8 cellular contexts compared by ENCODE assay signal in genomic region chr10:102782698-102783540, GRCh38. TPM values are rescaled to one million over a fixed set of nuclear protein-coding genes. Genes with fewer than 3 reads are reported as not detected.
DNase-seq lines count a peak whose midpoint lies in the region; ATAC-seq and TF ChIP-seq lines count a peak whose summit lies in the region.

No MANE protein-coding gene starts in this region.

- H3K27me3 Mint-ChIP-seq in CD14-positive monocyte (ENCODE audit: low read depth in 3 of 3) = peaks cover 0 to 1% (median 0%) of the 10 kb centered on the region in 3 donors
- no peaks in the 10 kb centered on the region for H3K27me3 Mint-ChIP-seq in activated T-helper 2 cell treated with anti-CD3 and anti-CD28 coated beads, Interferon-gamma antibody, Interleukin-2, Interleukin-4, amounts not matched to agents 10 μg/mL and 5 μg/mL and 100 μg/mL, durations not matched to agents 14 hours and 24 hours and 36 hours (ENCODE audit: low read depth)
- H3K27me3 Mint-ChIP-seq in activated naive CD4-positive, alpha-beta T cell treated with anti-CD3 and anti-CD28 coated beads, Interleukin-2, amount 10 ng/mL, durations not matched to agents 7 days and 5 days = no peaks in the 10 kb centered on the region

- H3K27ac Mint-ChIP-seq in CD14-positive monocyte = peak overlapping the region; percentile 85 to 95 (median 89)
- H3K27ac Mint-ChIP-seq in activated T-helper 2 cell treated with anti-CD3 and anti-CD28 coated beads, Interferon-gamma antibody, Interleukin-2, Interleukin-4, amounts not matched to agents 10 μg/mL and 5 μg/mL and 100 μg/mL, durations not matched to agents 14 hours and 24 hours and 36 hours = peak overlapping the region; percentile 12
- no peak overlapping the region for H3K27ac Mint-ChIP-seq in activated naive CD4-positive, alpha-beta T cell treated with anti-CD3 and anti-CD28 coated beads, Interleukin-2, amount 10 ng/mL, durations not matched to agents 7 days and 5 days

- intact Hi-C loops in CD14-positive monocyte (cut with micrococcal nuclease) (no loop called here), Right ventricle myocardium superior (cut with DNase I) (no loop called here), posterior vena cava (cut with DNase I) (no loop called here)
- intact Hi-C loops in activated T-helper 2 cell treated with anti-CD3 and anti-CD28 coated beads, Interferon-gamma antibody, Interleukin-2, Interleukin-4, amounts not matched to agents 10 μg/mL and 5 μg/mL and 100 μg/mL, durations not matched to agents 14 hours and 24 hours and 36 hours (cut with micrococcal nuclease) = no loop called here

- DNase-seq in CD14-positive monocyte (ENCODE audit: low spot score) (no peak), Right ventricle myocardium superior (peak; percentile 78), posterior vena cava (ENCODE audit: low spot score) (peak; percentile 94), NK-92 (lab: John Stamatoyannopoulos, UW; ENCODE audit: unreplicated experiment) (no peak)
- no peak for DNase-seq in activated T-helper 2 cell treated with anti-CD3 and anti-CD28 coated beads, Interferon-gamma antibody, Interleukin-2, Interleukin-4, amounts not matched to agents 10 μg/mL and 5 μg/mL and 100 μg/mL, durations not matched to agents 14 hours and 24 hours and 36 hours (ENCODE audit: low spot score)
- DNase-seq in activated naive CD4-positive, alpha-beta T cell treated with anti-CD3 and anti-CD28 coated beads, Interleukin-2, amount 10 ng/mL, durations not matched to agents 7 days and 5 days = no peak

- CTCF ChIA-PET in activated naive CD4-positive, alpha-beta T cell treated with anti-CD3 and anti-CD28 coated beads, Interleukin-2, amount 10 ng/mL, durations not matched to agents 7 days and 5 days (lab: Charles Lee) = no interaction called here

- peak overlapping the region; percentile 13 to 37 for H3K4me3 Mint-ChIP-seq in CD14-positive monocyte
- H3K4me3 Mint-ChIP-seq in activated T-helper 2 cell treated with anti-CD3 and anti-CD28 coated beads, Interferon-gamma antibody, Interleukin-2, Interleukin-4, amounts not matched to agents 10 μg/mL and 5 μg/mL and 100 μg/mL, durations not matched to agents 14 hours and 24 hours and 36 hours (ENCODE audit: low read depth) = no peak overlapping the region
- H3K4me3 Mint-ChIP-seq in activated naive CD4-positive, alpha-beta T cell treated with anti-CD3 and anti-CD28 coated beads, Interleukin-2, amount 10 ng/mL, durations not matched to agents 7 days and 5 days = no peak overlapping the region

- H3K36me3 Mint-ChIP-seq in CD14-positive monocyte = peaks cover 24 to 47% of the 10 kb centered on the region in 2 donors
- H3K36me3 Mint-ChIP-seq in activated T-helper 2 cell treated with anti-CD3 and anti-CD28 coated beads, Interferon-gamma antibody, Interleukin-2, Interleukin-4, amounts not matched to agents 10 μg/mL and 5 μg/mL and 100 μg/mL, durations not matched to agents 14 hours and 24 hours and 36 hours (ENCODE audit: low read depth) = peaks cover 23% of the 10 kb centered on the region
- H3K36me3 Mint-ChIP-seq in activated naive CD4-positive, alpha-beta T cell treated with anti-CD3 and anti-CD28 coated beads, Interleukin-2, amount 10 ng/mL, durations not matched to agents 7 days and 5 days = peaks cover 21% of the 10 kb centered on the region

- H3K4me1 Mint-ChIP-seq in CD14-positive monocyte = peaks cover 62% of the 10 kb centered on the region
- peaks cover 5% of the 10 kb centered on the region for H3K4me1 Mint-ChIP-seq in activated T-helper 2 cell treated with anti-CD3 and anti-CD28 coated beads, Interferon-gamma antibody, Interleukin-2, Interleukin-4, amounts not matched to agents 10 μg/mL and 5 μg/mL and 100 μg/mL, durations not matched to agents 14 hours and 24 hours and 36 hours (ENCODE audit: low read depth)
- peaks cover 4% of the 10 kb centered on the region for H3K4me1 Mint-ChIP-seq in activated naive CD4-positive, alpha-beta T cell treated with anti-CD3 and anti-CD28 coated beads, Interleukin-2, amount 10 ng/mL, durations not matched to agents 7 days and 5 days

- no peak for TF ChIP-seq CTCF in CD14-positive monocyte (IDR thresholded peaks at IDR 0.05)

- peaks cover 0 to 2% (median 0%) of the 10 kb centered on the region in 7 donors for H3K9me3 Mint-ChIP-seq in CD14-positive monocyte
- no peaks in the 10 kb centered on the region for H3K9me3 Mint-ChIP-seq in activated T-helper 2 cell treated with anti-CD3 and anti-CD28 coated beads, Interferon-gamma antibody, Interleukin-2, Interleukin-4, amounts not matched to agents 10 μg/mL and 5 μg/mL and 100 μg/mL, durations not matched to agents 14 hours and 24 hours and 36 hours
- no peaks in the 10 kb centered on the region for H3K9me3 Mint-ChIP-seq in activated naive CD4-positive, alpha-beta T cell treated with anti-CD3 and anti-CD28 coated beads, Interleukin-2, amount 10 ng/mL, durations not matched to agents 7 days and 5 days

- ATAC-seq in Right ventricle myocardium superior (ENCODE audit: poor library complexity) (peak; percentile 75), HG03520 (IDR thresholded peaks at IDR 0.05; ENCODE audit: unreplicated experiment) (no peak), HG03095 (IDR thresholded peaks at IDR 0.05; ENCODE audit: unreplicated experiment) (no peak)

RNA-seq across cellular contexts. Expression of gene WBP1L, which starts 39.2 kb away (rescaled TPM):
- polyA plus RNA-seq in CD14-positive monocyte = 10 to 100 TPM; 38.3 to 43.0 TPM
- total RNA-seq in activated T-helper 2 cell treated with anti-CD3 and anti-CD28 coated beads, Interferon-gamma antibody, Interleukin-2, Interleukin-4, amounts not matched to agents 10 μg/mL and 5 μg/mL and 100 μg/mL, durations not matched to agents 14 hours and 24 hours and 36 hours = 18.0 and 19.9 TPM in 2 replicates
- total RNA-seq in Right ventricle myocardium superior (19.7 TPM), posterior vena cava (10 to 100 TPM; 61.4 to 62.7 TPM)

RNA-seq across cellular contexts. Expression of gene CYP17A1, which starts 54.3 kb away (rescaled TPM):
- polyA plus RNA-seq in CD14-positive monocyte = not detected
- total RNA-seq in activated T-helper 2 cell treated with anti-CD3 and anti-CD28 coated beads, Interferon-gamma antibody, Interleukin-2, Interleukin-4, amounts not matched to agents 10 μg/mL and 5 μg/mL and 100 μg/mL, durations not matched to agents 14 hours and 24 hours and 36 hours = not detected in 2 replicates
- total RNA-seq in Right ventricle myocardium superior = not detected
- 1 to 10 TPM in 1 of 2 donors, not detected in 1; 1.6 TPM for total RNA-seq in posterior vena cava

Comparison
In these comparisons a context has a peak if more than half of its experiments do, and no peak if none do; other contexts are left out.
1. DNase-seq: peak in Right ventricle myocardium superior (single experiment) and posterior vena cava (single experiment); none in CD14-positive monocyte (single experiment), activated T-helper 2 cell treated with anti-CD3 and anti-CD28 coated beads, Interferon-gamma antibody, Interleukin-2, Interleukin-4, amounts not matched to agents 10 μg/mL and 5 μg/mL and 100 μg/mL, durations not matched to agents 14 hours and 24 hours and 36 hours (single experiment), NK-92 (single experiment) and activated naive CD4-positive, alpha-beta T cell treated with anti-CD3 and anti-CD28 coated beads, Interleukin-2, amount 10 ng/mL, durations not matched to agents 7 days and 5 days (single experiment).
2. H3K4me3 Mint-ChIP-seq: peak in CD14-positive monocyte (2 of 2); none in activated T-helper 2 cell treated with anti-CD3 and anti-CD28 coated beads, Interferon-gamma antibody, Interleukin-2, Interleukin-4, amounts not matched to agents 10 μg/mL and 5 μg/mL and 100 μg/mL, durations not matched to agents 14 hours and 24 hours and 36 hours (single experiment) and activated naive CD4-positive, alpha-beta T cell treated with anti-CD3 and anti-CD28 coated beads, Interleukin-2, amount 10 ng/mL, durations not matched to agents 7 days and 5 days (single experiment).